Comparison of ENCODE assay signal across 1 cellular context in genomic region chr1:196856053-196856452, GRCh38.
TF ChIP-seq lines count a peak whose summit lies in the region.

No MANE protein-coding gene starts in this region.

TF ChIP-seq in WTC11, 78 proteins besides CTCF, POLR2A, EP300 and RAD21 (continued from another document):
- TF ChIP-seq, protein P1, sequence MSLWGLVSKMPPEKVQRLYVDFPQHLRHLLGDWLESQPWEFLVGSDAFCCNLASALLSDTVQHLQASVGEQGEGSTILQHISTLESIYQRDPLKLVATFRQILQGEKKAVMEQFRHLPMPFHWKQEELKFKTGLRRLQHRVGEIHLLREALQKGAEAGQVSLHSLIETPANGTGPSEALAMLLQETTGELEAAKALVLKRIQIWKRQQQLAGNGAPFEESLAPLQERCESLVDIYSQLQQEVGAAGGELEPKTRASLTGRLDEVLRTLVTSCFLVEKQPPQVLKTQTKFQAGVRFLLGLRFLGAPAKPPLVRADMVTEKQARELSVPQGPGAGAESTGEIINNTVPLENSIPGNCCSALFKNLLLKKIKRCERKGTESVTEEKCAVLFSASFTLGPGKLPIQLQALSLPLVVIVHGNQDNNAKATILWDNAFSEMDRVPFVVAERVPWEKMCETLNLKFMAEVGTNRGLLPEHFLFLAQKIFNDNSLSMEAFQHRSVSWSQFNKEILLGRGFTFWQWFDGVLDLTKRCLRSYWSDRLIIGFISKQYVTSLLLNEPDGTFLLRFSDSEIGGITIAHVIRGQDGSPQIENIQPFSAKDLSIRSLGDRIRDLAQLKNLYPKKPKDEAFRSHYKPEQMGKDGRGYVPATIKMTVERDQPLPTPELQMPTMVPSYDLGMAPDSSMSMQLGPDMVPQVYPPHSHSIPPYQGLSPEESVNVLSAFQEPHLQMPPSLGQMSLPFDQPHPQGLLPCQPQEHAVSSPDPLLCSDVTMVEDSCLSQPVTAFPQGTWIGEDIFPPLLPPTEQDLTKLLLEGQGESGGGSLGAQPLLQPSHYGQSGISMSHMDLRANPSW (CRISPR knock-in tag; conservative IDR thresholded peaks at IDR 0.05; ENCODE audit: low read depth) = no peak
- TF ChIP-seq MXD4 (CRISPR knock-in tag; IDR thresholded peaks at IDR 0.05; ENCODE audit: borderline replicate concordance) (no peak), USF1 (CRISPR knock-in tag; IDR thresholded peaks at IDR 0.05) (no peak), USF2 (CRISPR knock-in tag; IDR thresholded peaks at IDR 0.05) (no peak), ATF3 (CRISPR knock-in tag; conservative IDR thresholded peaks at IDR 0.05) (no peak), ZNF138 (CRISPR knock-in tag; conservative IDR thresholded peaks at IDR 0.05) (no peak), NR2C2 (CRISPR knock-in tag; IDR thresholded peaks at IDR 0.05) (no peak), FOXP1 (CRISPR knock-in tag; IDR thresholded peaks at IDR 0.05; ENCODE audit: borderline replicate concordance) (no peak), TEAD4 (CRISPR knock-in tag; IDR thresholded peaks at IDR 0.05) (no peak), JUN (CRISPR knock-in tag; IDR thresholded peaks at IDR 0.05) (no peak), ATF6 (CRISPR knock-in tag; IDR thresholded peaks at IDR 0.05) (no peak), PRRX2 (CRISPR knock-in tag; IDR thresholded peaks at IDR 0.05) (no peak)
